Comparison of ENCODE assay signal across 8 cellular contexts in genomic region chr19:50376166-50377050, GRCh38. TPM values are rescaled to one million over a fixed set of nuclear protein-coding genes. Genes with fewer than 3 reads are reported as not detected.
DNase-seq lines count a peak whose midpoint lies in the region; TF ChIP-seq lines count a peak whose summit lies in the region.

Gene NR1H2 (plus strand): TSS chr19:50376457. CDS start chr19:50377606, 1,149 bp downstream.

- H3K4me3 ChIP-seq in H7 (ENCODE audit: insufficient read depth, low read depth, low read length) = peak within 1 kb of the TSS; percentile 97
- peak within 1 kb of the TSS; percentile 91 for H3K4me3 ChIP-seq in MM.1S (ENCODE audit: low read length)
- peak within 1 kb of the TSS; percentile 76 for H3K4me3 ChIP-seq in fibroblast of villous mesenchyme (ENCODE audit: low read depth, low read length)
- H3K4me3 ChIP-seq in neural cell (ENCODE audit: low read length) = peak within 1 kb of the TSS; percentile 84
- H3K4me3 ChIP-seq in stomach = peak within 1 kb of the TSS; percentile 83 to 94 (median 86)

- 0 to 3% (median 2%) methylated on average over 59 to 67 of the region's 67 CpGs for WGBS in stomach, 5 donors

- H3K36me3 ChIP-seq in H7 (replicated peaks; ENCODE audit: control insufficient read depth, insufficient read depth, low read length) (peaks cover 24% of the 10 kb centered on the region), MM.1S (replicated peaks; ENCODE audit: insufficient read depth, low read length) (peaks cover 5% of the 10 kb centered on the region; the same call in 1 of the 2 replicates), neural cell (ENCODE audit: insufficient read depth, low read length) (no peaks in the 10 kb centered on the region), stomach (peaks cover 32 to 43% (median 42%) of the 10 kb centered on the region in 4 donors)

- H2AFZ ChIP-seq in MM.1S (ENCODE audit: low read length) (peak within 1 kb of the TSS; percentile 75), neural cell (ENCODE audit: low read depth, low read length) (peak within 1 kb of the TSS; percentile 92)

- intact Hi-C loops in stomach (cut with DNase I; ENCODE audit: low total_unique reads) = no loop called here

- peaks cover 12% of the 10 kb centered on the region for H3K79me2 ChIP-seq in MM.1S (ENCODE audit: low read length)
- H3K79me2 ChIP-seq in neural cell (replicated peaks; ENCODE audit: insufficient read depth, low read length) = no peaks in the 10 kb centered on the region

- H3K27ac ChIP-seq in MM.1S (ENCODE audit: low read length) = peak within 1 kb of the TSS; percentile 98
- peak within 1 kb of the TSS; percentile 84 for H3K27ac ChIP-seq in neural cell (ENCODE audit: low read length)
- H3K27ac ChIP-seq in stomach = peak within 1 kb of the TSS; percentile 99 to 100 (median 99)

- TF ChIP-seq CTCF in MM.1S (IDR thresholded peaks at IDR 0.05; ENCODE audit: low read length) (no peak), fibroblast of villous mesenchyme (IDR thresholded peaks at IDR 0.05; ENCODE audit: insufficient read depth, low read depth, low read length) (no peak), neural cell (IDR thresholded peaks at IDR 0.05; ENCODE audit: poor library complexity, severe bottlenecking) (peak; percentile 35), stomach (IDR thresholded peaks at IDR 0.05) (peak in 1 of 7 experiments; percentile 7)

- TF ChIP-seq EP300 in neural cell (conservative IDR thresholded peaks at IDR 0.05; ENCODE audit: poor library complexity, severe bottlenecking) (peak; percentile 70), stomach (IDR thresholded peaks at IDR 0.05) (no peak)

- H3K9ac ChIP-seq in MM.1S (ENCODE audit: low read length) (peak within 1 kb of the TSS; percentile 98), neural cell (ENCODE audit: low read length) (peak within 1 kb of the TSS; percentile 66)

- H3K9me2 ChIP-seq in MM.1S (replicated peaks; ENCODE audit: insufficient read depth, low read length) (no peaks in the 10 kb centered on the region), neural cell (ENCODE audit: insufficient read depth, low read length) (no peaks in the 10 kb centered on the region)

- TF ChIP-seq POLR2A in stomach (IDR thresholded peaks at IDR 0.05) = peak in 1 of 4 donors; percentile 55

- H4K20me1 ChIP-seq in MM.1S (ENCODE audit: insufficient read depth, low read length) = peaks cover 3% of the 10 kb centered on the region; the same call in 1 of the 2 replicates
- no peaks in the 10 kb centered on the region for H4K20me1 ChIP-seq in neural cell (ENCODE audit: insufficient read depth)

- peaks cover 2% of the 10 kb centered on the region; the same call in 1 of the 2 replicates for H3F3A ChIP-seq in MM.1S (ENCODE audit: insufficient read depth, low read length)
- H3F3A ChIP-seq in neural cell (ENCODE audit: insufficient read depth, low read length, poor library complexity, severe bottlenecking) = no peaks in the 10 kb centered on the region

- DNase-seq in EL (peak; percentile 97), H7 (peak; percentile 99), MM.1S (peak; percentile 99), SIG-M5 (lab: John Stamatoyannopoulos, UW) (peak; percentile 90), activated gamma-delta T cell (lab: John Stamatoyannopoulos, UW) (peak; percentile 79), fibroblast of villous mesenchyme (ENCODE audit: low read depth) (peak; percentile 99), stomach (peak; percentile 97)

- H3K4me1 ChIP-seq in MM.1S (ENCODE audit: low read length) = no peaks in the 10 kb centered on the region
- peaks cover 10 to 36% (median 22%) of the 10 kb centered on the region in 4 donors for H3K4me1 ChIP-seq in stomach

- H3K9me3 ChIP-seq in MM.1S (replicated peaks; ENCODE audit: insufficient read depth, low read length) = no peaks in the 10 kb centered on the region
- no peaks in the 10 kb centered on the region for H3K9me3 ChIP-seq in neural cell (ENCODE audit: low read length)
- H3K9me3 ChIP-seq in stomach = no peaks in the 10 kb centered on the region

- peak; percentile 39 for TF ChIP-seq RAD21 in neural cell (conservative IDR thresholded peaks at IDR 0.05)

- peak within 1 kb of the TSS; percentile 42 for H3K4me2 ChIP-seq in MM.1S (ENCODE audit: low read depth, low read length)
- H3K4me2 ChIP-seq in neural cell (ENCODE audit: low read length) = peak within 1 kb of the TSS; percentile 74

- no peaks in the 10 kb centered on the region for H3K27me3 ChIP-seq in H7 (ENCODE audit: control insufficient read depth, insufficient read depth, low read length)
- H3K27me3 ChIP-seq in MM.1S (replicated peaks; ENCODE audit: insufficient read depth, low read length) = no peaks in the 10 kb centered on the region
- no peaks in the 10 kb centered on the region for H3K27me3 ChIP-seq in neural cell (ENCODE audit: insufficient read depth, low read depth, low read length)
- no peaks in the 10 kb centered on the region for H3K27me3 ChIP-seq in stomach

TF ChIP-seq in neural cell, 6 proteins besides CTCF, POLR2A, EP300 and RAD21:
- TF ChIP-seq SMC3 (conservative IDR thresholded peaks at IDR 0.05; ENCODE audit: poor library complexity) = peak; percentile 44
- TF ChIP-seq TAF1 (IDR thresholded peaks at IDR 0.05; ENCODE audit: low read depth) = no peak
- no peak for TF ChIP-seq EZH2 (IDR thresholded peaks at IDR 0.05; ENCODE audit: borderline replicate concordance, insufficient read depth, low read length, poor library complexity, severe bottlenecking)
- peak; percentile 52 for TF ChIP-seq REST (IDR thresholded peaks at IDR 0.05; ENCODE audit: borderline replicate concordance)
- peak; percentile 58 for TF ChIP-seq POLR2AphosphoS5 (IDR thresholded peaks at IDR 0.05)
- TF ChIP-seq MXI1 (conservative IDR thresholded peaks at IDR 0.05; ENCODE audit: poor library complexity, severe bottlenecking) = peak; percentile 89
TF ChIP-seq in neural cell: peak in this region for 4.

RNA-seq across cellular contexts. Expression of gene NR1H2, which starts in this region (rescaled TPM):
- 73.7 and 90.1 TPM in 2 replicates for total RNA-seq in H7 (2014; rRNA removed; shearing (Covaris generic))
- 71.2 and 76.3 TPM in 2 replicates for total RNA-seq in fibroblast of villous mesenchyme
- polyA plus RNA-seq in neural cell = 18.5 and 27.7 TPM in 2 replicates
- polyA minus RNA-seq in neural cell = 16.7 and 20.7 TPM in 2 replicates
- total RNA-seq in stomach = 100 to 1,000 TPM in 3 of 5 donors, 10 to 100 TPM in 2; 47.4 to 241 (median 110) TPM
- 10 to 100 TPM; 55.2 to 70.4 (median 60.5) TPM for polyA plus RNA-seq in stomach

Comparison
In these comparisons a context has a peak if more than half of its experiments do, and no peak if none do; other contexts are left out.
1. Peak in every context shown above with its lines: DNase-seq, H3K4me3 ChIP-seq and H3K27ac ChIP-seq.